Comparison of ENCODE assay signal across 14 cellular contexts in the genomic region with DNA sequence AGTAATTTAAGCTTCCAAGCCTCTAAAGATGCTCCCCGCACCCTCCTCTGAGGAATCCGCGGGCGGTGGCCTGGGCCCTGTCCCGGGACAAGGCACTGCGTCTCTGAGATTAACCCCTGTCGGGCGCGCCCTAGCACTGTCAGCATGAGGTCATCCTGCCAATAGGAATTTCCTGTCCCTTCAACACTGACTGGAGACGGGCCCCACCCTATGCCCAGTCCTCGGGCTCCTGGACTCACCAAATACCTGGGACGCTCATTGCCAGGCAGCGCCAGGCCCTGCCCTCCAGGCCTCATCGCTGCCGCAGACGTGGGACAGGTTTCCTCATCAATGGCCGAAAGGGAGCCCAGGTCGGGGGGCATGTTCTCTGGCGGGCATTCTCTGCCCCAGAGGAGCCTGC.
DNase-seq lines count a peak whose midpoint lies in the region; ATAC-seq, FAIRE-seq and TF ChIP-seq lines count a peak whose summit lies in the region.
"Had no signal": no experiment of that assay in that cellular context is flagged by ENCODE, and none has a peak within 500 bp of the region (broad histone marks: within the 10 kb centered on the region; RNA-seq: fewer than 3 reads in every experiment).

No MANE protein-coding gene starts in this region.

- H3K36me3 ChIP-seq in astrocyte (ENCODE audit: insufficient read depth, low read length): no peaks in the 10 kb centered on the region
- H3K36me3 ChIP-seq in keratinocyte (ENCODE audit: control insufficient read depth in 2 of 2, extremely low read depth in 1 of 2, insufficient read depth in 2 of 2, low read length in 2 of 2): no peaks in the 10 kb centered on the region
- H3K36me3 ChIP-seq: BLaER1 treated with 17β-estradiol and CSF1 and Interleukin-3, amounts not matched to agents 10 nM and 100 nM had no signal

- no peak overlapping the region for H3K4me3 Mint-ChIP-seq in astrocyte (ENCODE audit: unreplicated experiment)
- H3K4me3 Mint-ChIP-seq: stimulated activated effector memory CD8-positive, alpha-beta T cell treated with anti-CD3 and anti-CD28 coated beads, Interleukin-12 subunit alpha, Interleukin-12 subunit beta, amount 100 ng/mL, for 72 hours had no signal

- peaks cover 7% of the 10 kb centered on the region for H3K4me1 Mint-ChIP-seq in astrocyte (ENCODE audit: low read depth, unreplicated experiment)
- H3K4me1 Mint-ChIP-seq: stimulated activated effector memory CD8-positive, alpha-beta T cell treated with anti-CD3 and anti-CD28 coated beads, Interleukin-12 subunit alpha, Interleukin-12 subunit beta, amount 100 ng/mL, for 72 hours had no signal

- DNase-seq in AG10803 (ENCODE audit: low read depth) (peak; percentile 41), HS-5 (ENCODE audit: low read depth) (peak; percentile 53), astrocyte (ENCODE audit: low read depth) (no peak), keratinocyte (ENCODE audit: low read depth, low spot score) (no peak), NAMALWA (ENCODE audit: low spot score) (no peak), anterior cingulate cortex (lab: John Stamatoyannopoulos, UW) (no peak)
- no peak for DNase-seq in activated CD4-positive, alpha-beta T cell treated with anti-CD3 and anti-CD28 coated beads, Interleukin-2, amount 50 U/mL, for 4 hours
- DNase-seq: glutamatergic neuron, NCI-H1930, occipital lobe had no signal

- H3K79me2 ChIP-seq in astrocyte (ENCODE audit: insufficient read depth, low read length) (no peaks in the 10 kb centered on the region), keratinocyte (ENCODE audit: control insufficient read depth, insufficient read depth, low read length) (no peaks in the 10 kb centered on the region)

- peaks cover 16% of the 10 kb centered on the region for H3K27me3 Mint-ChIP-seq in astrocyte (ENCODE audit: low read depth, unreplicated experiment)

- H3K9me3 ChIP-seq in astrocyte (ENCODE audit: insufficient read depth, low read depth, low read length): no peaks in the 10 kb centered on the region
- no peaks in the 10 kb centered on the region for H3K9me3 ChIP-seq in keratinocyte (ENCODE audit: control insufficient read depth, low read depth, low read length)

- ATAC-seq in HG02798 (IDR thresholded peaks at IDR 0.05; ENCODE audit: poor library complexity, unreplicated experiment): no peak
- ATAC-seq: stimulated activated effector memory CD8-positive, alpha-beta T cell treated with anti-CD3 and anti-CD28 coated beads, Interleukin-12 subunit alpha, Interleukin-12 subunit beta, amount 100 ng/mL, for 72 hours had no signal

- peaks cover 2% of the 10 kb centered on the region for H3K9me3 Mint-ChIP-seq in astrocyte (ENCODE audit: unreplicated experiment)
- H3K9me3 Mint-ChIP-seq: stimulated activated effector memory CD8-positive, alpha-beta T cell treated with anti-CD3 and anti-CD28 coated beads, Interleukin-12 subunit alpha, Interleukin-12 subunit beta, amount 100 ng/mL, for 72 hours had no signal

- H3K4me2 ChIP-seq in astrocyte (ENCODE audit: low read length) (peak overlapping the region; percentile 75), keratinocyte (ENCODE audit: control insufficient read depth, extremely low read depth, insufficient read depth, low read depth, low read length) (peak overlapping the region; percentile 98)

- peak overlapping the region; percentile 41 for H3K27ac Mint-ChIP-seq in astrocyte (ENCODE audit: unreplicated experiment)
- H3K27ac Mint-ChIP-seq: stimulated activated effector memory CD8-positive, alpha-beta T cell treated with anti-CD3 and anti-CD28 coated beads, Interleukin-12 subunit alpha, Interleukin-12 subunit beta, amount 100 ng/mL, for 72 hours had no signal

- H3K9me1 ChIP-seq in keratinocyte (ENCODE audit: control insufficient read depth, extremely low read depth, insufficient read depth, low read length): peaks cover 4% of the 10 kb centered on the region

- FAIRE-seq in astrocyte (lab: Jason Lieb, UNC): no peak
- peak; percentile 86 for FAIRE-seq in keratinocyte (lab: Jason Lieb, UNC)

- H3K4me1 ChIP-seq in astrocyte (ENCODE audit: insufficient read depth, low read length) (peaks cover 19% of the 10 kb centered on the region), keratinocyte (ENCODE audit: control insufficient read depth, extremely low read depth, insufficient read depth, low read length) (peaks cover 41% of the 10 kb centered on the region)

- TF ChIP-seq CTCF in AG10803 (conservative IDR thresholded peaks at IDR 0.05; ENCODE audit: low read length) (no peak), astrocyte (IDR thresholded peaks at IDR 0.05; ENCODE audit: insufficient read depth, low read depth, low read length) (no peak), keratinocyte (optimal IDR thresholded peaks at IDR 0.05 in 1 of 3, IDR thresholded peaks at IDR 0.05 in 1 of 3, conservative IDR thresholded peaks at IDR 0.05 in 1 of 3; ENCODE audit: extremely low read depth in 1 of 3, insufficient read depth in 2 of 3, low read length in 3 of 3) (no peak)

- H3K4me3 ChIP-seq in AG10803 (ENCODE audit: low read length) (peak overlapping the region; percentile 20), astrocyte (ENCODE audit: insufficient read depth, low read depth, low read length) (no peak overlapping the region), keratinocyte (ENCODE audit: control insufficient read depth in 2 of 3, extremely low read depth in 1 of 3, insufficient read depth in 2 of 3, low read depth in 1 of 3, low read length in 3 of 3) (peak overlapping the region; percentile 13 to 67 (median 62))
- H3K4me3 ChIP-seq: BLaER1 treated with 17β-estradiol and CSF1 and Interleukin-3, amounts not matched to agents 10 nM and 100 nM; lung had no signal

- dilution Hi-C loops in keratinocyte (cut with MboI; ENCODE audit: extremely low pct_ligation_motif_present, low sequenced_read_pairs): no loop called here

- H4K20me1 ChIP-seq in astrocyte (ENCODE audit: insufficient read depth, low read length) (no peaks in the 10 kb centered on the region), keratinocyte (ENCODE audit: control insufficient read depth, extremely low read depth, insufficient read depth, low read length) (no peaks in the 10 kb centered on the region)
- H4K20me1 ChIP-seq: BLaER1 treated with 17β-estradiol and CSF1 and Interleukin-3, amounts not matched to agents 10 nM and 100 nM had no signal

- H3K27ac ChIP-seq in astrocyte (ENCODE audit: low read depth, low read length) (no peak overlapping the region), keratinocyte (ENCODE audit: control insufficient read depth, insufficient read depth, low read length) (peak overlapping the region; percentile 99)
- H3K27ac ChIP-seq: BLaER1 treated with 17β-estradiol and CSF1 and Interleukin-3, amounts not matched to agents 10 nM and 100 nM had no signal

- H3K27me3 ChIP-seq in astrocyte (ENCODE audit: insufficient read depth, low read length): peaks cover 8% of the 10 kb centered on the region
- H3K27me3 ChIP-seq in keratinocyte (ENCODE audit: control insufficient read depth, extremely low read depth, insufficient read depth, low read length): no peaks in the 10 kb centered on the region
- H3K27me3 ChIP-seq: BLaER1 treated with 17β-estradiol and CSF1 and Interleukin-3, amounts not matched to agents 10 nM and 100 nM had no signal

- H2AFZ ChIP-seq in astrocyte (ENCODE audit: low read depth, low read length): peak overlapping the region; percentile 52
- H2AFZ ChIP-seq in keratinocyte (ENCODE audit: control insufficient read depth, low read length): no peak overlapping the region

- no peaks in the 10 kb centered on the region for H3K36me3 Mint-ChIP-seq in astrocyte (ENCODE audit: low read depth, unreplicated experiment)
- H3K36me3 Mint-ChIP-seq: stimulated activated effector memory CD8-positive, alpha-beta T cell treated with anti-CD3 and anti-CD28 coated beads, Interleukin-12 subunit alpha, Interleukin-12 subunit beta, amount 100 ng/mL, for 72 hours had no signal

- no peak overlapping the region for H3K9ac ChIP-seq in astrocyte (ENCODE audit: low read length)
- H3K9ac ChIP-seq in keratinocyte (ENCODE audit: control insufficient read depth, extremely low read depth, insufficient read depth, low read length): peak overlapping the region; percentile 93
- H3K9ac ChIP-seq: BLaER1 treated with 17β-estradiol and CSF1 and Interleukin-3, amounts not matched to agents 10 nM and 100 nM had no signal

Comparison
In these comparisons a context has a peak if more than half of its experiments do, and no peak if none do; other contexts are left out.
1. DNase-seq: peak in AG10803 (single experiment) and HS-5 (single experiment); none in astrocyte (single experiment), keratinocyte (single experiment), activated CD4-positive, alpha-beta T cell treated with anti-CD3 and anti-CD28 coated beads, Interleukin-2, amount 50 U/mL, for 4 hours (0 of 2), NAMALWA (single experiment) and anterior cingulate cortex (0 of 58).